ENCODE assay signal across 8 cellular contexts in the genomic region with DNA sequence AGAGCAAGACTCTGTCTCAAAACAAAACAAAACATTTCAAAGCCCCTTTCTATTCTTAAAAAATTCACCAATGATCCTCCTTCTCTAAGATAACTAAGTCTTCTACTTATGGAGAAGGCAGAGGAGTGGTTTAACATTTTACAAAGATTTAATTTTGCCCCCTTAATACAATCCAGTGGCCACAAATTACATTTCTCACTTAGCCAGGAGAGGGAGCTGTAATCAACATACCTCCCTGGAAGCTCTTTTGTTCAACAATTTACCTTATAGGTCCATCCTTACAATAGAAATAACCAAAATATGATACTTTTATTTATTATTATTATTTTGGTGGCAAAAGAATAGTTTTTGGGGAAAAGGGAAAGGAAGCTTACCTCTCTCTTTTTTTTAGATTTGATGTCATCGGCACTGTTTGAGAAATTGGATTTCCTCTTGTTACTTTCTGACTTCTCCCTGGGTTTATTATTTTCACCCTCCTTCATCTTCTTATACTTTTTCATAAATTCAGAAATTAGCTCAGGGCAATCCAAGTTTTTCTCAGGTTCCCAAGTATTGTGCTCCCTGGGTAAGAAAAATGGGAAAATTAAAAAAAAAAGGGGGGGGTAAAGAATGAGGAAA.
A peak's percentile ranks its signal among the peaks of the same experiment; 100 is the strongest.
DNase-seq lines count a peak whose midpoint lies in the region; ATAC-seq and TF ChIP-seq lines count a peak whose summit lies in the region.

No MANE protein-coding gene starts in this region.

- TF ChIP-seq CTCF in fibroblast of pulmonary artery (IDR thresholded peaks at IDR 0.05; ENCODE audit: low read length, missing control alignments) = peak; percentile 72

- ATAC-seq in GM21528 (IDR thresholded peaks at IDR 0.05; ENCODE audit: low FRiP score, unreplicated experiment) = no peak

- in situ Hi-C loops in KBM-7 (cut with MboI; ENCODE audit: low pct_unique_long_range_greater_than_20kb, low sequenced_read_pairs) = no loop called here

- peak; percentile 55 for DNase-seq in NOMO-1 treated with DMSO at 0.1 percent for 48 hours (lab: John Stamatoyannopoulos, UW; ENCODE audit: unreplicated experiment)
- no peak for DNase-seq in NOMO-1 treated with dmso at 0.1 percent for 144 hours (lab: John Stamatoyannopoulos, UW; ENCODE audit: unreplicated experiment)
- peak; percentile 69 for DNase-seq in KBM-7
- peak; percentile 61 for DNase-seq in SW480 (ENCODE audit: low spot score)
- peak; percentile 74 for DNase-seq in fibroblast of pulmonary artery (ENCODE audit: low read depth)
- peak; percentile 30 for DNase-seq in putamen (ENCODE audit: low spot score)
- no peak for DNase-seq in stimulated activated CD4-positive, alpha-beta T cell treated with anti-CD3 and anti-CD28 coated beads, Interleukin-1b, Interleukin-23, amount 100 ng/mL, for 48 hours

- H3K4me3 ChIP-seq in fibroblast of pulmonary artery (replicated peaks; ENCODE audit: low read depth, low read length) = no peak overlapping the region

Comparison
In these comparisons a context has a peak if more than half of its experiments do, and no peak if none do; other contexts are left out.
1. DNase-seq: peak in NOMO-1 treated with DMSO at 0.1 percent for 48 hours (single experiment), KBM-7 (single experiment), SW480 (single experiment), fibroblast of pulmonary artery (single experiment) and putamen (single experiment); none in NOMO-1 treated with dmso at 0.1 percent for 144 hours (single experiment) and stimulated activated CD4-positive, alpha-beta T cell treated with anti-CD3 and anti-CD28 coated beads, Interleukin-1b, Interleukin-23, amount 100 ng/mL, for 48 hours (single experiment).